In the genomic region with DNA sequence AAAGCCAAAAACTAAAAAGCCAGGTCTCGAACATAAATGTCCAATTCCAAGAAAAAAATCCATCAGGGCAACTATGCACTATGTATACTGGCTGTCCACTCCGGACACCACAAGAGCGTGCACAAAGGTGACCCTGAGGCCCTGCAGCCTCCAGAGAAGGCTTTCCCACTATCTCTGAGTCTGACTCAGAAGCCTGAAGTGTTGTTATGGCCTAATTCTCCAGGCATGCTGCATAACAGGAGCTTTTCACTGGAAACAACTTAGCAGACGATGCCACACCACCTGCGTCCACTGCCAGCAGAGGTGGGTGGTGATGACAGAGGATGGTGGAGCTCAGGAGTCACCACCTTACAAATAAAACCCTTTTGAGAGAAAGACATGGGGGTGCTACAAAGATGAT, we compare ENCODE assay signal across 18 cellular contexts.
A peak's percentile ranks its signal among the peaks of the same experiment; 100 is the strongest.
DNase-seq lines count a peak whose midpoint lies in the region; ATAC-seq and TF ChIP-seq lines count a peak whose summit lies in the region.
"Had no signal": no experiment of that assay in that cellular context is flagged by ENCODE, and none has a peak within 500 bp of the region (broad histone marks: within the 10 kb centered on the region; RNA-seq: fewer than 3 reads in every experiment).

No MANE protein-coding gene starts in this region.

- TF ChIP-seq CTCF in AG10803 (conservative IDR thresholded peaks at IDR 0.05; ENCODE audit: low read length) (no peak), astrocyte of the spinal cord (IDR thresholded peaks at IDR 0.05; ENCODE audit: low read depth, low read length) (no peak), smooth muscle cell (IDR thresholded peaks at IDR 0.05; ENCODE audit: borderline replicate concordance, insufficient read depth, poor library complexity, severe bottlenecking) (no peak)

- DNase-seq in AG10803 (ENCODE audit: low read depth) = peak; percentile 63
- peak; percentile 60 for DNase-seq in astrocyte of the spinal cord (ENCODE audit: low read depth, low spot score)
- peak; percentile 34 for DNase-seq in hepatic stellate cell (ENCODE audit: low spot score)
- DNase-seq in smooth muscle cell (lab: John Stamatoyannopoulos, UW; ENCODE audit: unreplicated experiment) = no peak
- DNase-seq in inferior parietal cortex (ENCODE audit: extremely low spot score) = no peak
- no peak for DNase-seq in A172 (ENCODE audit: low spot score)
- DNase-seq: activated CD4-positive, alpha-beta T cell treated with anti-CD3 and anti-CD28 coated beads, Interleukin-2, amount 50 U/mL, for 4 hours; activated naive CD8-positive, alpha-beta T cell treated with anti-CD3 and anti-CD28 coated beads for 36 hours; activated T-cell treated with anti-CD3 and anti-CD28 coated beads, Interleukin-2, amount 50 U/mL, for 24 hours; AML-193; NCI-H1436 treated with DMSO at 0.1 percent for 48 hours; occipital lobe; SJCRH30; spleen; stimulated activated naive CD8-positive, alpha-beta T cell treated with anti-CD3 and anti-CD28 coated beads, Interleukin-15, amount 100 ng/mL, for 72 hours had no signal

- H3K4me3 ChIP-seq in AG10803 (ENCODE audit: low read length) (no peak overlapping the region), astrocyte of the spinal cord (ENCODE audit: low read depth, low read length) (no peak overlapping the region), smooth muscle cell (no peak overlapping the region)
- H3K4me3 ChIP-seq: SJCRH30, spleen had no signal

- no peak overlapping the region for H3K9ac ChIP-seq in smooth muscle cell (ENCODE audit: low read depth)

- peaks cover 17% of the 10 kb centered on the region for H3K4me1 ChIP-seq in smooth muscle cell (ENCODE audit: low read depth)
- H3K4me1 ChIP-seq: SJCRH30 had no signal

- peak overlapping the region; percentile 69 for H3K27ac ChIP-seq in smooth muscle cell (ENCODE audit: low read depth)
- H3K27ac ChIP-seq: SJCRH30, spleen had no signal

- WGBS in smooth muscle cell (ENCODE audit: low lambda C conversion rate) = 53% methylated on average over 5 of the region's 5 CpGs

- H3F3A ChIP-seq in smooth muscle cell (ENCODE audit: low read depth) = no peaks in the 10 kb centered on the region

- H2AFZ ChIP-seq in smooth muscle cell (ENCODE audit: low read depth) = no peak overlapping the region

- no peaks in the 10 kb centered on the region for H3K9me3 ChIP-seq in smooth muscle cell (replicated peaks; ENCODE audit: low read depth)
- H3K9me3 ChIP-seq: SJCRH30, spleen had no signal

- no peaks in the 10 kb centered on the region for H3K36me3 ChIP-seq in smooth muscle cell (ENCODE audit: low read depth)

- in situ Hi-C loops in astrocyte of the spinal cord (cut with HindIII; ENCODE audit: low sequenced_read_pairs) = no loop called here

- H3K27me3 ChIP-seq in smooth muscle cell (ENCODE audit: low read depth) = no peaks in the 10 kb centered on the region
- H3K27me3 ChIP-seq: SJCRH30, spleen had no signal

- H3K79me2 ChIP-seq in smooth muscle cell (ENCODE audit: low read depth) = no peaks in the 10 kb centered on the region

- peaks cover 4% of the 10 kb centered on the region for H4K20me1 ChIP-seq in smooth muscle cell (ENCODE audit: low read depth)

- no peak for ATAC-seq in HG02763 (IDR thresholded peaks at IDR 0.05; ENCODE audit: unreplicated experiment)
- no peak for ATAC-seq in HG02610 (IDR thresholded peaks at IDR 0.05; ENCODE audit: unreplicated experiment)
- ATAC-seq: esophagus mucosa; stimulated activated naive CD8-positive, alpha-beta T cell treated with anti-CD3 and anti-CD28 coated beads, Interleukin-15, amount 100 ng/mL, for 72 hours had no signal

- H3K4me2 ChIP-seq in smooth muscle cell = peak overlapping the region; percentile 42

Comparison
In these comparisons a context has a peak if more than half of its experiments do, and no peak if none do; other contexts are left out.
1. DNase-seq: peak in AG10803 (single experiment), astrocyte of the spinal cord (single experiment) and hepatic stellate cell (single experiment); none in smooth muscle cell (single experiment), inferior parietal cortex (single experiment) and A172 (single experiment).